In the genomic region with DNA sequence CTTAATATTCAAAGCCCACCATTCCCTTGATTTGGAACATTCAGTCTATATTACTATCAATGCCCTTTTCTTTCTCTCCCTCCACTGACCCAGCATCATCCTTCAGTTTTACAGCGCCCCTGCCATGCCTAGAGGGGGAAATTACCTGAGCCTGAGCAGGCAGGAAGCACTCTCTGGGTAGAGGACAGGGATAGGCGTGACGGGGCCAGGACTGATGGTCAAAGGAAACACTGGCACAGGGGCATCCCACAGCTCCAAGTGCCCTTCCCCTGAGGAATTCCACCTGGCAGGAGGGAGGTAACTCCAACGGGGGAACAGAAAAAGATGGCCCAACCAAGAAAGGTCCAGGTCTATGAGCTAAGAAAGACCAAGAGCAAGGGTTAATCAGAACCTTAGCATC, we compare ENCODE assay signal across 16 cellular contexts. TPM values are rescaled to one million over a fixed set of nuclear protein-coding genes. Genes with fewer than 3 reads are reported as not detected.
DNase-seq lines count a peak whose midpoint lies in the region; ATAC-seq and TF ChIP-seq lines count a peak whose summit lies in the region.
"Had no signal": no experiment of that assay in that cellular context is flagged by ENCODE, and none has a peak within 500 bp of the region (broad histone marks: within the 10 kb centered on the region; RNA-seq: fewer than 3 reads in every experiment).

No MANE protein-coding gene starts in this region.

- peak overlapping the region; percentile 18; the same call in 1 of the 2 replicates for H3K4me3 ChIP-seq in LNCaP clone FGC (ENCODE audit: low read depth, low read length)

- H3K27me3 Mint-ChIP-seq in endothelial cell (ENCODE audit: unreplicated experiment), result no peaks in the 10 kb centered on the region

- no peak for DNase-seq in activated naive CD4-positive, alpha-beta T cell treated with anti-CD3 and anti-CD28 coated beads, Interleukin-2, amount 50 U/mL, for 72 hours (ENCODE audit: low spot score in 2 of 2)
- no peak for DNase-seq in activated naive CD4-positive, alpha-beta T cell treated with anti-CD3 and anti-CD28 coated beads, Interleukin-2, amount 50 U/mL, for 16 hours
- DNase-seq in LNCaP clone FGC (ENCODE audit: low read depth) (no peak), endothelial cell (ENCODE audit: low spot score) (no peak), pons (ENCODE audit: low spot score) (no peak), HT-29 (ENCODE audit: low spot score) (no peak)
- DNase-seq: ACHN, AML-193, Calu3, DMS79, H9, MM.1S, NCI-H1092 treated with DMSO at 0.1 percent for 48 hours, NCI-H2081 treated with DMSO at 0.1 percent for 48 hours, NCI-H524 had no signal

- H3K4me1 Mint-ChIP-seq in endothelial cell (ENCODE audit: unreplicated experiment), result no peaks in the 10 kb centered on the region
- H3K4me1 Mint-ChIP-seq: H9 had no signal

- peaks cover 11 to 14% of the 10 kb centered on the region in 2 donors for H3K36me3 Mint-ChIP-seq in activated naive CD4-positive, alpha-beta T cell treated with anti-CD3 and anti-CD28 coated beads, Interleukin-2, amount 50 U/mL, for 72 hours
- H3K36me3 Mint-ChIP-seq in endothelial cell (ENCODE audit: low read depth, unreplicated experiment), result peaks cover 34% of the 10 kb centered on the region

- H3K27ac Mint-ChIP-seq in activated naive CD4-positive, alpha-beta T cell treated with anti-CD3 and anti-CD28 coated beads, Interleukin-2, amount 50 U/mL, for 72 hours, result peak overlapping the region; percentile 19 to 52
- no peak overlapping the region for H3K27ac Mint-ChIP-seq in endothelial cell (ENCODE audit: unreplicated experiment)
- H3K27ac Mint-ChIP-seq: H9 had no signal

- no peak for ATAC-seq in activated naive CD4-positive, alpha-beta T cell treated with anti-CD3 and anti-CD28 coated beads, Interleukin-2, amount 50 U/mL, for 72 hours
- no peak for ATAC-seq in HG02588 (IDR thresholded peaks at IDR 0.05; ENCODE audit: unreplicated experiment)

- no peaks in the 10 kb centered on the region for H3K9me3 Mint-ChIP-seq in activated naive CD4-positive, alpha-beta T cell treated with anti-CD3 and anti-CD28 coated beads, Interleukin-2, amount 50 U/mL, for 72 hours
- no peaks in the 10 kb centered on the region for H3K9me3 Mint-ChIP-seq in endothelial cell (ENCODE audit: unreplicated experiment)
- H3K9me3 Mint-ChIP-seq: H9 had no signal

- TF ChIP-seq CTCF in LNCaP clone FGC (IDR thresholded peaks at IDR 0.05; ENCODE audit: control insufficient read depth, extremely low read depth, insufficient read depth) (no peak), endothelial cell (IDR thresholded peaks at IDR 0.05; ENCODE audit: unreplicated experiment) (no peak)

- H3K4me3 Mint-ChIP-seq in endothelial cell (ENCODE audit: unreplicated experiment), result peak overlapping the region; percentile 6
- H3K4me3 Mint-ChIP-seq: H9 had no signal

RNA-seq across cellular contexts. Expression of gene CTC1, which starts 10.0 kb away (rescaled TPM):
- 100 to 1,000 TPM in 1 of 2 donors, 10 to 100 TPM in 1; 57.6 to 107 TPM for total RNA-seq in activated naive CD4-positive, alpha-beta T cell treated with anti-CD3 and anti-CD28 coated beads, Interleukin-2, amount 50 U/mL, for 72 hours
- total RNA-seq in endothelial cell (ENCODE audit: unreplicated experiment), result 41.3 TPM
- total RNA-seq in HT-29 (2014; rRNA removed; shearing (Covaris generic)), result 5.9 and 17.7 TPM in 2 replicates

RNA-seq across cellular contexts. Expression of gene PFAS, which starts 11.2 kb away (rescaled TPM):
- 100 to 1,000 TPM in 1 of 2 donors, 10 to 100 TPM in 1; 47.0 to 147 TPM for total RNA-seq in activated naive CD4-positive, alpha-beta T cell treated with anti-CD3 and anti-CD28 coated beads, Interleukin-2, amount 50 U/mL, for 72 hours
- 67.0 TPM for total RNA-seq in endothelial cell (ENCODE audit: unreplicated experiment)
- 45.4 and 51.3 TPM in 2 replicates for total RNA-seq in HT-29 (2014; rRNA removed; shearing (Covaris generic))

RNA-seq across cellular contexts. Expression of gene AURKB, which starts 27.5 kb away (rescaled TPM):
- 100 to 1,000 TPM; 169 to 319 TPM for total RNA-seq in activated naive CD4-positive, alpha-beta T cell treated with anti-CD3 and anti-CD28 coated beads, Interleukin-2, amount 50 U/mL, for 72 hours
- 21.4 TPM for total RNA-seq in endothelial cell (ENCODE audit: unreplicated experiment)
- total RNA-seq in HT-29 (2014; rRNA removed; shearing (Covaris generic)), result 75.0 and 84.9 TPM in 2 replicates

RNA-seq across cellular contexts. Expression of gene BORCS6, which starts 47.9 kb away (rescaled TPM):
- total RNA-seq in activated naive CD4-positive, alpha-beta T cell treated with anti-CD3 and anti-CD28 coated beads, Interleukin-2, amount 50 U/mL, for 72 hours, result 1 to 10 TPM; 5.4 to 7.2 TPM
- 9.7 TPM for total RNA-seq in endothelial cell (ENCODE audit: unreplicated experiment)
- total RNA-seq in HT-29 (2014; rRNA removed; shearing (Covaris generic)), result 12.4 and 12.8 TPM in 2 replicates

RNA-seq across cellular contexts. Expression of gene RANGRF, which starts 50.6 kb away (rescaled TPM):
- 10 to 100 TPM; 39.7 to 80.9 TPM for total RNA-seq in activated naive CD4-positive, alpha-beta T cell treated with anti-CD3 and anti-CD28 coated beads, Interleukin-2, amount 50 U/mL, for 72 hours
- 22.0 TPM for total RNA-seq in endothelial cell (ENCODE audit: unreplicated experiment)
- total RNA-seq in HT-29 (2014; rRNA removed; shearing (Covaris generic)), result 13.9 and 18.4 TPM in 2 replicates
